ENCODE assay signal across 1 cellular context in genomic region chrX:65581661-65582339, GRCh38.
TF ChIP-seq lines count a peak whose summit lies in the region.

No MANE protein-coding gene starts in this region.

TF ChIP-seq in K562, 482 proteins besides CTCF, POLR2A, EP300 and RAD21 (continued from another document):
- TF ChIP-seq KLF13 (tag; IDR thresholded peaks at IDR 0.05; ENCODE audit: borderline replicate concordance, low read depth), result peak; percentile 81; the same call in 1 of the 2 replicates
- peak; percentile 59; the same call in 1 of the 2 replicates for TF ChIP-seq STAG1 (CRISPR knock-in tag; IDR thresholded peaks at IDR 0.05; ENCODE audit: borderline replicate concordance)
- peak; percentile 85 for TF ChIP-seq SMC3 (conservative IDR thresholded peaks at IDR 0.05; ENCODE audit: insufficient read depth, low read depth, low read length)
- TF ChIP-seq ZNF263 (CRISPR knock-in tag; IDR thresholded peaks at IDR 0.05; ENCODE audit: borderline replicate concordance), result no peak
- TF ChIP-seq EGR1 (conservative IDR thresholded peaks at IDR 0.05), result peak; percentile 42
- peak in 1 of 2 experiments; percentile 25; a peak in 1 of 4 replicates for TF ChIP-seq MAZ (CRISPR knock-in tag; conservative IDR thresholded peaks at IDR 0.05 in 1 of 2, IDR thresholded peaks at IDR 0.05 in 1 of 2)
- no peak for TF ChIP-seq HNRNPUL1 (IDR thresholded peaks at IDR 0.05; ENCODE audit: low read length)
